15 cellular contexts compared by ENCODE assay signal in the genomic region with DNA sequence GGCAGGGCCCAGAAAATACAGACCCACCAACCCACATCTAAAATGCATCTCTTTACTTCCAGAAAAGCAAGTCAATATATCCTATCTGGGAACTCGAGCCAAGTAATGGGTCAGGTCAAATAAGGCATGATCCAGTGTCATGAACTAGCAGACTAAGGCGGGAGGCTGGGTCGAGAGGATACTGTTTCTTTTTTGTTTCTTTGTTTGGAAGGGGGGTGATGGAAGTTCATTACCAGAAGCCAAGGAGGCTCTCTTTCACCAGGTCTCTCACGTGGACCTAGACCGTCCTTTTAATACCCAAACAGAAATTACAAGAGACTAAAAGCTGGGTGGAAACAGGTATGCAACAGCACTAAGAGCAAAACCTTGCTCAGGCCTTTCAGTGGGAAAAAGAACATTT.
DNase-seq lines count a peak whose midpoint lies in the region; ATAC-seq and TF ChIP-seq lines count a peak whose summit lies in the region.
"Had no signal": no experiment of that assay in that cellular context is flagged by ENCODE, and none has a peak within 500 bp of the region (broad histone marks: within the 10 kb centered on the region; RNA-seq: fewer than 3 reads in every experiment).

No MANE protein-coding gene starts in this region.

- H3K9me3 ChIP-seq in HUES48 (ENCODE audit: control insufficient read depth, insufficient read depth, low read length), result no peaks in the 10 kb centered on the region
- no peaks in the 10 kb centered on the region for H3K9me3 ChIP-seq in naive thymus-derived CD4-positive, alpha-beta T cell (ENCODE audit: control insufficient read depth in 2 of 3, low read length in 3 of 3)
- H3K9me3 ChIP-seq in Caco-2, result no peaks in the 10 kb centered on the region
- H3K9me3 ChIP-seq: right lobe of liver, tibial artery had no signal

- peaks cover 0 to 12% (median 0%) of the 10 kb centered on the region in 5 donors for H3K36me3 Mint-ChIP-seq in naive thymus-derived CD4-positive, alpha-beta T cell
- H3K36me3 Mint-ChIP-seq in Caco-2 (ENCODE audit: insufficient read depth, unreplicated experiment), result no peaks in the 10 kb centered on the region

- DNase-seq in caudate nucleus (lab: John Stamatoyannopoulos, UW) (no peak), substantia nigra (lab: John Stamatoyannopoulos, UW) (no peak), Caco-2 (no peak), NCI-H1105 (lab: John Stamatoyannopoulos, UW) (no peak)
- no peak for DNase-seq in naive thymus-derived CD4-positive, alpha-beta T cell
- DNase-seq: activated CD8-positive, alpha-beta T cell treated with anti-CD3 and anti-CD28 coated beads for 36 hours; DMS53; KBM-7; NCI-H82 had no signal

- TF ChIP-seq CTCF in Caco-2 (IDR thresholded peaks at IDR 0.05; ENCODE audit: insufficient read depth in 1 of 2, low read depth in 1 of 2, low read length in 1 of 2, severe bottlenecking in 1 of 2, unreplicated experiment in 1 of 2), result no peak

- peak overlapping the region; percentile 81 for H3K9ac ChIP-seq in HUES48 (ENCODE audit: low read depth, low read length)

- H3K27ac Mint-ChIP-seq in naive thymus-derived CD4-positive, alpha-beta T cell, result peak overlapping the region in 7 of 9 donors; percentile 20 to 93 (median 89)
- H3K27ac Mint-ChIP-seq in Caco-2 (ENCODE audit: unreplicated experiment), result no peak overlapping the region
- H3K27ac Mint-ChIP-seq: activated CD8-positive, alpha-beta T cell treated with anti-CD3 and anti-CD28 coated beads for 36 hours had no signal

- no peaks in the 10 kb centered on the region for H3K27me3 Mint-ChIP-seq in naive thymus-derived CD4-positive, alpha-beta T cell
- H3K27me3 Mint-ChIP-seq in Caco-2 (ENCODE audit: insufficient read depth, unreplicated experiment), result no peaks in the 10 kb centered on the region

- peaks cover 53 to 98% (median 79%) of the 10 kb centered on the region in 7 donors for H3K4me1 Mint-ChIP-seq in naive thymus-derived CD4-positive, alpha-beta T cell
- H3K4me1 Mint-ChIP-seq in Caco-2 (ENCODE audit: low read depth, unreplicated experiment), result no peaks in the 10 kb centered on the region

- H3K4me3 ChIP-seq in HUES48 (ENCODE audit: low read depth, low read length) (no peak overlapping the region), Caco-2 (ENCODE audit: low read depth, low read length) (no peak overlapping the region)
- no peak overlapping the region for H3K4me3 ChIP-seq in naive thymus-derived CD4-positive, alpha-beta T cell (ENCODE audit: low read length)
- H3K4me3 ChIP-seq: lung, right lobe of liver, tibial artery had no signal

- intact Hi-C loops in naive thymus-derived CD4-positive, alpha-beta T cell (cut with micrococcal nuclease), result no loop called here
- intact Hi-C loops in Caco-2 (cut with micrococcal nuclease; ENCODE audit: unreplicated experiment), result no loop called here

- CTCF ChIA-PET in naive thymus-derived CD4-positive, alpha-beta T cell (lab: Charles Lee), result interaction anchor here (7.2 kb wide), 1 partner anchor 21 kb away, joined by 100 read pairs; no protein-coding TSS in a partner anchor
- CTCF ChIA-PET in Caco-2 (lab: Charles Lee), result no interaction called here

- H3K36me3 ChIP-seq in HUES48 (ENCODE audit: control insufficient read depth, insufficient read depth, low read length) (no peaks in the 10 kb centered on the region), Caco-2 (ENCODE audit: control insufficient read depth, insufficient read depth, low read length) (no peaks in the 10 kb centered on the region)
- H3K36me3 ChIP-seq in naive thymus-derived CD4-positive, alpha-beta T cell (ENCODE audit: control insufficient read depth in 2 of 3, insufficient read depth in 3 of 3, low read length in 3 of 3), result no peaks in the 10 kb centered on the region
- H3K36me3 ChIP-seq: right lobe of liver, tibial artery had no signal

- H3K4me3 Mint-ChIP-seq in naive thymus-derived CD4-positive, alpha-beta T cell, result peak overlapping the region in 3 of 10 donors; percentile 9 to 93 (median 18)
- no peak overlapping the region for H3K4me3 Mint-ChIP-seq in Caco-2 (ENCODE audit: unreplicated experiment)
- H3K4me3 Mint-ChIP-seq: activated CD8-positive, alpha-beta T cell treated with anti-CD3 and anti-CD28 coated beads for 36 hours had no signal

- POLR2A ChIA-PET in naive thymus-derived CD4-positive, alpha-beta T cell (lab: Charles Lee), result interaction anchor here (0.8 to 20.2 kb wide), 6 partner anchors 9 to 88 kb away, joined by 3 to 362 read pairs (median 4); no protein-coding TSS in a partner anchor
- POLR2A ChIA-PET in Caco-2 (lab: Charles Lee), result interaction anchor here (0.9 kb wide), 1 partner anchor 108 kb away, joined by 3 read pairs; the partner anchor contains the start of gene HDAC4

- peaks cover 72% of the 10 kb centered on the region for H3K4me1 ChIP-seq in HUES48 (ENCODE audit: control insufficient read depth, insufficient read depth, low read length)
- H3K4me1 ChIP-seq in naive thymus-derived CD4-positive, alpha-beta T cell (ENCODE audit: control insufficient read depth in 2 of 2, insufficient read depth in 2 of 2, low read length in 2 of 2), result peaks cover 46 to 68% of the 10 kb centered on the region in 2 donors
- H3K4me1 ChIP-seq in Caco-2, result peaks cover 22% of the 10 kb centered on the region

- no peaks in the 10 kb centered on the region for H3K27me3 ChIP-seq in HUES48 (ENCODE audit: control insufficient read depth, insufficient read depth, low read length)
- H3K27me3 ChIP-seq in naive thymus-derived CD4-positive, alpha-beta T cell (ENCODE audit: control insufficient read depth in 2 of 2, insufficient read depth in 2 of 2, low read length in 2 of 2), result no peaks in the 10 kb centered on the region
- no peaks in the 10 kb centered on the region for H3K27me3 ChIP-seq in Caco-2 (replicated peaks; ENCODE audit: control insufficient read depth, insufficient read depth, low read length)
- H3K27me3 ChIP-seq: right lobe of liver, tibial artery had no signal

- H3K27ac ChIP-seq in HUES48 (ENCODE audit: low read depth, low read length) (peak overlapping the region; percentile 94), caudate nucleus (ENCODE audit: low read depth, low read length) (peak overlapping the region; percentile 92), substantia nigra (ENCODE audit: low read depth, low read length, poor library complexity, severe bottlenecking) (peak overlapping the region; percentile 93)
- H3K27ac ChIP-seq in naive thymus-derived CD4-positive, alpha-beta T cell (ENCODE audit: low read depth, low read length), result no peak overlapping the region
- H3K27ac ChIP-seq: right lobe of liver had no signal

- ATAC-seq in naive thymus-derived CD4-positive, alpha-beta T cell, result no peak
- no peak for ATAC-seq in HG03175 (IDR thresholded peaks at IDR 0.05; ENCODE audit: unreplicated experiment)
- ATAC-seq in HG03378 (IDR thresholded peaks at IDR 0.05; ENCODE audit: unreplicated experiment), result no peak
- ATAC-seq: activated CD8-positive, alpha-beta T cell treated with anti-CD3 and anti-CD28 coated beads for 36 hours; right lobe of liver had no signal

- H3K9me3 Mint-ChIP-seq in naive thymus-derived CD4-positive, alpha-beta T cell, result peaks cover 0 to 2% (median 0%) of the 10 kb centered on the region in 11 donors
- H3K9me3 Mint-ChIP-seq in Caco-2 (ENCODE audit: unreplicated experiment), result no peaks in the 10 kb centered on the region
- H3K9me3 Mint-ChIP-seq: activated CD8-positive, alpha-beta T cell treated with anti-CD3 and anti-CD28 coated beads for 36 hours had no signal

- no TSS peak for BruUV-seq in Caco-2 (replicated peaks; lab: Mats Ljungman, UMichigan)
